In the genomic region with DNA sequence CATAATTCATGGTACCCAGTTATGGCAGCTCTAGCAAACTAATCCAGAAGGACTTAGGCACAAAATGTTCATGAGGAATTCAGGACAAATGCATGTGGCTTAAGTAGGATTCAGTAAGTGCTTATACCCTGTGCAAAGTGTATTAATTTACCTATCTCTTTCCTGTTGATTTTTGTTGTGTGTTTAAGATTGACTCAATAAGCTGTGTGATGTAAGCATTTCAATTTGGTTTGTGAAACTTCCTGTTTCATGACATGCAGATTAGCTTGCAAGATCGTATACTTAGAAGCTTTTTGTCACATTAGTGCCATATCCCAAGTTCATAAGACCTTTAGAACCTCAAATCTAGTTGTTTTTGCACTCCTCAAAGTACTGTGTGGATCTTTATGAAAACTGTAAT, we compare ENCODE assay signal across 24 cellular contexts.
DNase-seq lines count a peak whose midpoint lies in the region; ATAC-seq, FAIRE-seq and TF ChIP-seq lines count a peak whose summit lies in the region.
"Had no signal": no experiment of that assay in that cellular context is flagged by ENCODE, and none has a peak within 500 bp of the region (broad histone marks: within the 10 kb centered on the region; RNA-seq: fewer than 3 reads in every experiment).

No MANE protein-coding gene starts in this region.

- no TSS peak for BruUV-seq in PC-9 (replicated peaks; lab: Mats Ljungman, UMichigan)

- TF ChIP-seq POLR2A in H54 (IDR thresholded peaks at IDR 0.05; ENCODE audit: low read depth, low read length): no peak

- no peak overlapping the region for H3K4me2 ChIP-seq in PC-9

- H3K4me1 Mint-ChIP-seq in activated T-cell treated with anti-CD3 and anti-CD28 coated beads, Interleukin-2, amount 50 U/mL, for 72 hours (ENCODE audit: low read depth): no peaks in the 10 kb centered on the region
- H3K4me1 Mint-ChIP-seq in activated T-cell treated with anti-CD3 and anti-CD28 coated beads, Interleukin-2, amount 50 U/mL, for 4 hours (ENCODE audit: low read depth): no peaks in the 10 kb centered on the region
- H3K4me1 Mint-ChIP-seq in endothelial cell (ENCODE audit: unreplicated experiment): no peaks in the 10 kb centered on the region
- H3K4me1 Mint-ChIP-seq: natural killer cell had no signal

- H3F3A ChIP-seq in PC-9 (ENCODE audit: insufficient read depth, low read depth): no peaks in the 10 kb centered on the region

- intact Hi-C loops in PC-9 (cut with micrococcal nuclease; ENCODE audit: unreplicated experiment): no loop called here

- CTCF ChIA-PET in PC-9 (lab: Charles Lee): no interaction called here

- H3K36me3 ChIP-seq in PC-9 (ENCODE audit: low read depth): no peaks in the 10 kb centered on the region
- H3K36me3 ChIP-seq: lower lobe of right lung, transverse colon had no signal

- no peaks in the 10 kb centered on the region for H4K20me1 ChIP-seq in PC-9 (ENCODE audit: insufficient read depth)

- no peaks in the 10 kb centered on the region for H3K36me3 Mint-ChIP-seq in activated T-cell treated with anti-CD3 and anti-CD28 coated beads, Interleukin-2, amount 50 U/mL, for 72 hours (ENCODE audit: insufficient read depth in 2 of 2)
- no peaks in the 10 kb centered on the region for H3K36me3 Mint-ChIP-seq in activated T-cell treated with anti-CD3 and anti-CD28 coated beads, Interleukin-2, amount 50 U/mL, for 4 hours (ENCODE audit: insufficient read depth)
- no peaks in the 10 kb centered on the region for H3K36me3 Mint-ChIP-seq in endothelial cell (ENCODE audit: low read depth, unreplicated experiment)
- H3K36me3 Mint-ChIP-seq: natural killer cell had no signal

- H3K4me3 ChIP-seq in PC-9 (no peak overlapping the region), fibroblast of pulmonary artery (replicated peaks; ENCODE audit: low read depth, low read length) (no peak overlapping the region)
- H3K4me3 ChIP-seq: lower lobe of right lung, skin epidermis, transverse colon had no signal

- no peak overlapping the region for H3K4me3 Mint-ChIP-seq in activated T-cell treated with anti-CD3 and anti-CD28 coated beads, Interleukin-2, amount 50 U/mL, for 72 hours
- no peak overlapping the region for H3K4me3 Mint-ChIP-seq in activated T-cell treated with anti-CD3 and anti-CD28 coated beads, Interleukin-2, amount 50 U/mL, for 4 hours
- no peak overlapping the region for H3K4me3 Mint-ChIP-seq in endothelial cell (ENCODE audit: unreplicated experiment)
- H3K4me3 Mint-ChIP-seq: activated T-cell treated with anti-CD3 and anti-CD28 coated beads, Interleukin-2, amount 50 U/mL, for 24 hours; natural killer cell; T-helper 17 cell had no signal

- peak overlapping the region; percentile 77 for H3K27ac Mint-ChIP-seq in activated T-cell treated with anti-CD3 and anti-CD28 coated beads, Interleukin-2, amount 50 U/mL, for 72 hours
- no peak overlapping the region for H3K27ac Mint-ChIP-seq in endothelial cell (ENCODE audit: unreplicated experiment)
- H3K27ac Mint-ChIP-seq: activated T-cell treated with anti-CD3 and anti-CD28 coated beads, Interleukin-2, amount 50 U/mL, for 24 hours; natural killer cell; T-helper 17 cell had no signal

- H3K27ac ChIP-seq in PC-9: no peak overlapping the region
- H3K27ac ChIP-seq: lower lobe of right lung, skin epidermis, transverse colon had no signal

- H3K9me3 ChIP-seq in PC-9 (ENCODE audit: insufficient read depth, low read depth): no peaks in the 10 kb centered on the region
- H3K9me3 ChIP-seq: lower lobe of right lung, transverse colon had no signal

- no peaks in the 10 kb centered on the region for H3K79me2 ChIP-seq in PC-9 (ENCODE audit: low read depth)

- no peaks in the 10 kb centered on the region for H3K9me3 Mint-ChIP-seq in activated T-cell treated with anti-CD3 and anti-CD28 coated beads, Interleukin-2, amount 50 U/mL, for 72 hours
- H3K9me3 Mint-ChIP-seq in activated T-cell treated with anti-CD3 and anti-CD28 coated beads, Interleukin-2, amount 50 U/mL, for 4 hours: no peaks in the 10 kb centered on the region
- no peaks in the 10 kb centered on the region for H3K9me3 Mint-ChIP-seq in endothelial cell (ENCODE audit: unreplicated experiment)
- H3K9me3 Mint-ChIP-seq: activated T-cell treated with anti-CD3 and anti-CD28 coated beads, Interleukin-2, amount 50 U/mL, for 24 hours; natural killer cell had no signal

- no peak for ATAC-seq in activated T-cell treated with anti-CD3 and anti-CD28 coated beads, Interleukin-2, amount 50 U/mL, for 72 hours (replicated peaks in 1 of 2)
- ATAC-seq in activated T-cell treated with anti-CD3 and anti-CD28 coated beads, Interleukin-2, amount 50 U/mL, for 4 hours: no peak
- ATAC-seq in HG02852 (IDR thresholded peaks at IDR 0.05; ENCODE audit: unreplicated experiment): no peak
- ATAC-seq: lower lobe of right lung, natural killer cell, T-helper 17 cell had no signal

- no peak for TF ChIP-seq CTCF in PC-9 (conservative IDR thresholded peaks at IDR 0.05)
- TF ChIP-seq CTCF in fibroblast of pulmonary artery (IDR thresholded peaks at IDR 0.05; ENCODE audit: low read length, missing control alignments): no peak
- TF ChIP-seq CTCF in endothelial cell (IDR thresholded peaks at IDR 0.05; ENCODE audit: unreplicated experiment): no peak

- no peak for FAIRE-seq in H54 (lab: Jason Lieb, UNC)
- FAIRE-seq: G401.6 had no signal

- H3K27me3 Mint-ChIP-seq in activated T-cell treated with anti-CD3 and anti-CD28 coated beads, Interleukin-2, amount 50 U/mL, for 72 hours (ENCODE audit: low read depth): peaks cover 7% of the 10 kb centered on the region
- H3K27me3 Mint-ChIP-seq in activated T-cell treated with anti-CD3 and anti-CD28 coated beads, Interleukin-2, amount 50 U/mL, for 4 hours (ENCODE audit: low read depth): no peaks in the 10 kb centered on the region
- no peaks in the 10 kb centered on the region for H3K27me3 Mint-ChIP-seq in endothelial cell (ENCODE audit: unreplicated experiment)
- H3K27me3 Mint-ChIP-seq: activated T-cell treated with anti-CD3 and anti-CD28 coated beads, Interleukin-2, amount 50 U/mL, for 24 hours; T-helper 17 cell had no signal

- no peak for DNase-seq in activated T-cell treated with anti-CD3 and anti-CD28 coated beads, Interleukin-2, amount 50 U/mL, for 72 hours
- no peak for DNase-seq in activated T-cell treated with anti-CD3 and anti-CD28 coated beads, Interleukin-2, amount 50 U/mL, for 4 hours
- DNase-seq in PC-9: peak in 1 of 2 experiments; percentile 41
- peak; percentile 32 for DNase-seq in fibroblast of pulmonary artery (ENCODE audit: low read depth)
- no peak for DNase-seq in NCI-H1417 treated with DMSO at 0.1 percent for 48 hours (lab: John Stamatoyannopoulos, UW)
- DNase-seq in endothelial cell (ENCODE audit: low spot score): no peak
- no peak for DNase-seq in H54 (ENCODE audit: insufficient read length, low spot score)
- DNase-seq: activated CD4-positive, alpha-beta T cell treated with anti-CD3 and anti-CD28 coated beads for 4 hours; activated CD8-positive, alpha-beta memory T cell treated with anti-CD3 and anti-CD28 coated beads for 24 hours; activated naive CD4-positive, alpha-beta T cell; activated T-cell treated with anti-CD3 and anti-CD28 coated beads, Interleukin-2, amount 50 U/mL, for 24 hours; DMS153; lower lobe of right lung; natural killer cell; NCI-H1048; NCI-H1930; NCI-H524 treated with DMSO at 0.1 percent for 48 hours; NK-92 treated with Interleukin-12 subunit alpha and Interleukin-12 subunit beta, amount 100 ng/mL, for 24 hours; RPMI8226; T-helper 17 cell; transverse colon had no signal

- 0 out of 2 replicates have a peak, but pooled peaks cover 6% of the 10 kb centered on the region for H3K4me1 ChIP-seq in PC-9 (replicated peaks; ENCODE audit: insufficient read depth)
- H3K4me1 ChIP-seq: lower lobe of right lung, transverse colon had no signal

- H2AFZ ChIP-seq in PC-9: peak overlapping the region; percentile 2; the same call in 1 of the 2 replicates

- no peaks in the 10 kb centered on the region for H3K9me2 ChIP-seq in PC-9 (ENCODE audit: insufficient read depth)

- H3K27me3 ChIP-seq in PC-9 (ENCODE audit: insufficient read depth, low read depth): no peaks in the 10 kb centered on the region
- H3K27me3 ChIP-seq: transverse colon had no signal

- POLR2A ChIA-PET in PC-9 (lab: Charles Lee; ENCODE audit: unreplicated experiment): no interaction called here
